Comparison of ENCODE assay signal across 8 cellular contexts in the genomic region with DNA sequence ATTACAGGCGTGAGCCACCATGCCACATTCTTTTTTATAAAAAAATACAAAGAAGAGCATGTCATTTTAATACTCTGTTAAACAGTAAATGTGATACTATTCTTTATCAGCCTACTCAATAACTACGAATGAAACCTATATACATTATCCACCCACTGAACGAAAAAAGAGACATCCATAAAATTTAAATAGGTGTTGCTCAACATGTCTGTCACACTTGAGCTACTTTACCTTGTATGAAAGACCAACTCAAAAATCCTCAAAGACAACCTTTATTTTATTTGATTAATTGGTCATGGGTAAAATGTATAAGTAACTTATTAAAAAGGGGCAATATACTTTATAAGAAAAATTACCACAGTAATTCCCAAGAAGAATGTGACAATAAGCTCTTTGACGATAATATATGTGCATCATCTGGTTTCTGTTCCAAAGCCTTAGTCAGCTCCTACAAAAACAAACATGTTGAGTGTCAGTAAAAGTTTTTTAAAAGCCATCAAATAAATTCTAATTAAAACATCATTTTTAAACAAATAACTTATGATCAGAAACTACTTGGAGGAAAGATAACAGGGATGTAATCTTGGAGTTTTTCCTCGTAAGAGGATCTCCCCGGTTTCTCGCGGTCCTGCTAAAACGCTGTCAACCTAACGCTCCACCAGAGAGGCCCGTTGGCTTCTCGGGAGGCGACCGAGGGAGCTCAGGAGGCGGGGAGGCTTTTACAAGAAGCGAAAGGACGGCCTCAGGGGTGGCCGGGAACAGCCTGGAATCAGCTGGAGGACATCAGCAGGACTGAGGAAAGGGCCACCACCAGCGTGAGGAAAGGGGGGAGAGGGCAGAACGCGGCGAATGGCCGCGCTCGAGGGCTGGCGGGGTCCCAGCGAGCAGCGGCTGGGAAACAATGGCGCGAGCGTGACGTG. TPM values are rescaled to one million over a fixed set of nuclear protein-coding genes. Genes with fewer than 3 reads are reported as not detected.
A peak's percentile ranks its signal among the peaks of the same experiment; 100 is the strongest.
DNase-seq lines count a peak whose midpoint lies in the region; ATAC-seq, FAIRE-seq and TF ChIP-seq lines count a peak whose summit lies in the region.

No MANE protein-coding gene starts in this region.

- TF ChIP-seq CTCF in tibial nerve (IDR thresholded peaks at IDR 0.05), result no peak

- no peaks in the 10 kb centered on the region for H3K27me3 ChIP-seq in tibial nerve

- peak; percentile 73 for FAIRE-seq in frontal cortex (lab: Jason Lieb, UNC)

- no peaks in the 10 kb centered on the region for H3K27me3 Mint-ChIP-seq in activated naive CD4-positive, alpha-beta T cell treated with anti-CD3 and anti-CD28 coated beads, Interleukin-2, amount 50 U/mL, for 24 hours
- no peaks in the 10 kb centered on the region for H3K27me3 Mint-ChIP-seq in natural killer cell treated with Interleukin-12 subunit alpha and Interleukin-12 subunit beta and Interleukin-15 and Interleukin-18, amount 100 ng/mL, for 72 hours

- no peaks in the 10 kb centered on the region for H3K36me3 Mint-ChIP-seq in activated naive CD4-positive, alpha-beta T cell treated with anti-CD3 and anti-CD28 coated beads, Interleukin-2, amount 50 U/mL, for 24 hours
- no peaks in the 10 kb centered on the region for H3K36me3 Mint-ChIP-seq in natural killer cell treated with Interleukin-12 subunit alpha and Interleukin-12 subunit beta and Interleukin-15 and Interleukin-18, amount 100 ng/mL, for 72 hours

- DNase-seq in ELF-1 (ENCODE audit: low read depth, low spot score) (peak; percentile 79), HS-27A (ENCODE audit: low read depth) (peak; percentile 59), frontal cortex (ENCODE audit: low spot score in 2 of 2) (peak; percentile 44 to 45), tibial nerve (ENCODE audit: low spot score in 2 of 2) (peak in 1 of 2 donors; percentile 46)
- DNase-seq in natural killer cell treated with Interleukin-12 subunit alpha and Interleukin-12 subunit beta and Interleukin-15 and Interleukin-18, amount 100 ng/mL, for 72 hours (ENCODE audit: low spot score), result no peak

- peaks cover 25% of the 10 kb centered on the region for H3K4me1 Mint-ChIP-seq in activated naive CD4-positive, alpha-beta T cell treated with anti-CD3 and anti-CD28 coated beads, Interleukin-2, amount 50 U/mL, for 24 hours
- H3K4me1 Mint-ChIP-seq in natural killer cell treated with Interleukin-12 subunit alpha and Interleukin-12 subunit beta and Interleukin-15 and Interleukin-18, amount 100 ng/mL, for 72 hours (ENCODE audit: low read depth in 2 of 2), result peaks cover 2 to 8% of the 10 kb centered on the region in 2 donors

- peak overlapping the region; percentile 96 for H3K4me3 Mint-ChIP-seq in activated naive CD4-positive, alpha-beta T cell treated with anti-CD3 and anti-CD28 coated beads, Interleukin-2, amount 50 U/mL, for 24 hours
- peak overlapping the region; percentile 97 for H3K4me3 Mint-ChIP-seq in natural killer cell treated with Interleukin-12 subunit alpha and Interleukin-12 subunit beta and Interleukin-15 and Interleukin-18, amount 100 ng/mL, for 72 hours

- TF ChIP-seq EP300 in tibial nerve (IDR thresholded peaks at IDR 0.05), result peak in 1 of 2 donors; percentile 39

- peak in 1 of 2 donors; percentile 2 for TF ChIP-seq POLR2A in tibial nerve (IDR thresholded peaks at IDR 0.05)

- H3K9me3 Mint-ChIP-seq in activated naive CD4-positive, alpha-beta T cell treated with anti-CD3 and anti-CD28 coated beads, Interleukin-2, amount 50 U/mL, for 24 hours, result no peaks in the 10 kb centered on the region
- H3K9me3 Mint-ChIP-seq in natural killer cell treated with Interleukin-12 subunit alpha and Interleukin-12 subunit beta and Interleukin-15 and Interleukin-18, amount 100 ng/mL, for 72 hours, result no peaks in the 10 kb centered on the region

- no peaks in the 10 kb centered on the region for H3K9me3 ChIP-seq in tibial nerve

- 7% methylated on average over 32 of the region's 32 CpGs for WGBS in tibial nerve, 2 donors

- H3K4me3 ChIP-seq in tibial nerve, result peak overlapping the region; percentile 47 to 80 (median 62)

- no peaks in the 10 kb centered on the region for H3K36me3 ChIP-seq in tibial nerve

- peaks cover 0 to 5% (median 0%) of the 10 kb centered on the region in 4 donors for H3K4me1 ChIP-seq in tibial nerve

- peak; percentile 82 to 84 for ATAC-seq in natural killer cell treated with Interleukin-12 subunit alpha and Interleukin-12 subunit beta and Interleukin-15 and Interleukin-18, amount 100 ng/mL, for 72 hours
- ATAC-seq in GM21619 (IDR thresholded peaks at IDR 0.05; ENCODE audit: unreplicated experiment), result no peak

- H3K27ac ChIP-seq in tibial nerve, result peak overlapping the region; percentile 80 to 89 (median 85)

- peak overlapping the region; percentile 91 for H3K27ac Mint-ChIP-seq in activated naive CD4-positive, alpha-beta T cell treated with anti-CD3 and anti-CD28 coated beads, Interleukin-2, amount 50 U/mL, for 24 hours
- H3K27ac Mint-ChIP-seq in natural killer cell treated with Interleukin-12 subunit alpha and Interleukin-12 subunit beta and Interleukin-15 and Interleukin-18, amount 100 ng/mL, for 72 hours, result peak overlapping the region; percentile 85 to 95

TF ChIP-seq in PFSK-1, 5 proteins besides CTCF, POLR2A, EP300 and RAD21:
- TF ChIP-seq POLR2AphosphoS5 (IDR thresholded peaks at IDR 0.05; ENCODE audit: low read depth, low read length), result 0 out of 2 replicates have a peak, but pooled peaks have one; percentile 22
- no peak for TF ChIP-seq REST (IDR thresholded peaks at IDR 0.05; ENCODE audit: insufficient read depth in 1 of 2, low read depth in 2 of 2, low read length in 2 of 2)

RNA-seq across cellular contexts. Expression of gene ANKRD18B, which starts 13.5 kb away (rescaled TPM):
- polyA plus RNA-seq in PFSK-1 (2012; ENCODE audit: insufficient read length, low read depth), result not detected
- not detected for total RNA-seq in frontal cortex
- total RNA-seq in natural killer cell treated with Interleukin-12 subunit alpha and Interleukin-12 subunit beta and Interleukin-15 and Interleukin-18, amount 100 ng/mL, for 72 hours, result 1 to 10 TPM in 1 of 2 donors, not detected in 1; 3.9 TPM
- not detected for total RNA-seq in tibial nerve

RNA-seq across cellular contexts. Expression of gene NOL6, which starts 36.8 kb away (rescaled TPM):
- polyA plus RNA-seq in PFSK-1 (2012; ENCODE audit: insufficient read length, low read depth), result 44.6 TPM
- total RNA-seq in frontal cortex (13.9 TPM), tibial nerve (10 to 100 TPM; 25.7 to 37.2 (median 27.9) TPM)
- 100 to 1,000 TPM in 1 of 2 donors, 10 to 100 TPM in 1; 48.3 to 104 TPM for total RNA-seq in natural killer cell treated with Interleukin-12 subunit alpha and Interleukin-12 subunit beta and Interleukin-15 and Interleukin-18, amount 100 ng/mL, for 72 hours
